ENCODE assay signal across 29 cellular contexts in genomic region chr6:155701342-155701741, GRCh38.
"Had no signal": no experiment of that assay in that cellular context is flagged by ENCODE, and none has a peak within 500 bp of the region (broad histone marks: within the 10 kb centered on the region; RNA-seq: fewer than 3 reads in every experiment).

No MANE protein-coding gene starts in this region.

- H3K4me3 Mint-ChIP-seq: activated CD4-positive, alpha-beta T cell treated with anti-CD3 and anti-CD28 coated beads, Interleukin-2, amount 10 ng/mL, durations not matched to agents 7 days and 5 days; activated CD8-positive, alpha-beta T cell treated with anti-CD3 and anti-CD28 coated beads for 36 hours; activated naive CD8-positive, alpha-beta T cell treated with anti-CD3 and anti-CD28 coated beads for 36 hours; activated naive CD8-positive, alpha-beta T cell treated with anti-CD3 and anti-CD28 coated beads, Interleukin-2, amount 50 U/mL, for 24 hours; activated T-cell treated with anti-CD3 and anti-CD28 coated beads, Interleukin-2, amount 50 U/mL, for 4 hours; activated T-helper 17 cell treated with anti-CD3 and anti-CD28 coated beads, Interleukin-2, amount 50 U/mL, for 72 hours had no signal

- H3K27me3 Mint-ChIP-seq: activated CD4-positive, alpha-beta T cell treated with anti-CD3 and anti-CD28 coated beads, Interleukin-2, amount 10 ng/mL, durations not matched to agents 7 days and 5 days; activated naive CD8-positive, alpha-beta T cell treated with anti-CD3 and anti-CD28 coated beads, Interleukin-2, amount 50 U/mL, for 24 hours had no signal

- H3K4me1 ChIP-seq: body of pancreas, colonic mucosa, esophagus muscularis mucosa, foreskin keratinocyte, gastrocnemius medialis had no signal

- H3K4me3 ChIP-seq: adrenal gland, body of pancreas, cardiac muscle cell, colonic mucosa, esophagus muscularis mucosa, gastrocnemius medialis, heart left ventricle had no signal

- H3K9me3 Mint-ChIP-seq: activated CD4-positive, alpha-beta T cell treated with anti-CD3 and anti-CD28 coated beads, Interleukin-2, amount 10 ng/mL, durations not matched to agents 7 days and 5 days; activated CD8-positive, alpha-beta T cell treated with anti-CD3 and anti-CD28 coated beads for 36 hours; activated naive CD8-positive, alpha-beta T cell treated with anti-CD3 and anti-CD28 coated beads for 36 hours; activated naive CD8-positive, alpha-beta T cell treated with anti-CD3 and anti-CD28 coated beads, Interleukin-2, amount 50 U/mL, for 24 hours; activated T-cell treated with anti-CD3 and anti-CD28 coated beads, Interleukin-2, amount 50 U/mL, for 4 hours; activated T-helper 17 cell treated with anti-CD3 and anti-CD28 coated beads, Interleukin-2, amount 50 U/mL, for 72 hours had no signal

- H3K27ac ChIP-seq: adrenal gland, body of pancreas, cardiac muscle cell, colonic mucosa, esophagus muscularis mucosa, foreskin keratinocyte, gastrocnemius medialis, heart left ventricle had no signal

- H3K36me3 ChIP-seq: adrenal gland, cardiac muscle cell, colonic mucosa, esophagus muscularis mucosa, gastrocnemius medialis, heart left ventricle had no signal

- H3K4me1 Mint-ChIP-seq: activated CD4-positive, alpha-beta T cell treated with anti-CD3 and anti-CD28 coated beads, Interleukin-2, amount 10 ng/mL, durations not matched to agents 7 days and 5 days; activated naive CD8-positive, alpha-beta T cell treated with anti-CD3 and anti-CD28 coated beads for 36 hours; activated naive CD8-positive, alpha-beta T cell treated with anti-CD3 and anti-CD28 coated beads, Interleukin-2, amount 50 U/mL, for 24 hours; activated T-helper 17 cell treated with anti-CD3 and anti-CD28 coated beads, Interleukin-2, amount 50 U/mL, for 72 hours had no signal

- ATAC-seq: activated CD8-positive, alpha-beta T cell treated with anti-CD3 and anti-CD28 coated beads for 36 hours; activated naive CD8-positive, alpha-beta T cell treated with anti-CD3 and anti-CD28 coated beads, Interleukin-2, amount 50 U/mL, for 24 hours; activated T-cell treated with anti-CD3 and anti-CD28 coated beads, Interleukin-2, amount 50 U/mL, for 4 hours; activated T-helper 17 cell treated with anti-CD3 and anti-CD28 coated beads, Interleukin-2, amount 50 U/mL, for 72 hours; body of pancreas; foreskin keratinocyte; gastrocnemius medialis; heart left ventricle had no signal

- DNase-seq: activated CD4-positive, alpha-beta T cell treated with anti-CD3 and anti-CD28 coated beads for 1 hour; activated CD4-positive, alpha-beta T cell treated with anti-CD3 and anti-CD28 coated beads for 4 hours; activated CD4-positive, alpha-beta T cell treated with anti-CD3 and anti-CD28 coated beads, Interleukin-2, amount 10 ng/mL, durations not matched to agents 7 days and 5 days; activated CD4-positive, alpha-beta T cell treated with anti-CD3 and anti-CD28 coated beads, Interleukin-2, amount 50 U/mL, for 4 hours; activated CD8-positive, alpha-beta memory T cell treated with anti-CD3 and anti-CD28 coated beads for 24 hours; activated CD8-positive, alpha-beta T cell treated with anti-CD3 and anti-CD28 coated beads for 36 hours; activated effector memory CD4-positive, alpha-beta T cell treated with Interleukin-2 at 50 U/mL for 16 hours; activated gamma-delta T cell treated with Interleukin-2 at 50 U/mL for 16 hours; activated naive CD4-positive, alpha-beta T cell treated with anti-CD3 and anti-CD28 coated beads, Interleukin-2, amount 50 U/mL, for 16 hours; activated naive CD4-positive, alpha-beta T cell treated with Interleukin-2 at 50 U/mL for 16 hours; activated naive CD8-positive, alpha-beta T cell treated with anti-CD3 and anti-CD28 coated beads for 36 hours; activated naive CD8-positive, alpha-beta T cell treated with anti-CD3 and anti-CD28 coated beads, Interleukin-2, amount 50 U/mL, for 24 hours; activated T-cell treated with anti-CD3 and anti-CD28 coated beads, Interleukin-2, amount 50 U/mL, for 4 hours; adrenal gland; amygdala; aorta; body of pancreas; central memory CD4-positive, alpha-beta T cell; cerebellar nuclear complex; colonic mucosa; effector CD8-positive, alpha-beta T cell; foreskin keratinocyte; gastrocnemius medialis; glutamatergic neuron; heart left ventricle; T-helper 2 cell had no signal

- H3K27me3 ChIP-seq: adrenal gland, body of pancreas, cardiac muscle cell, colonic mucosa, esophagus muscularis mucosa, foreskin keratinocyte, gastrocnemius medialis, heart left ventricle had no signal

- H3K27ac Mint-ChIP-seq: activated CD4-positive, alpha-beta T cell treated with anti-CD3 and anti-CD28 coated beads, Interleukin-2, amount 10 ng/mL, durations not matched to agents 7 days and 5 days; activated CD8-positive, alpha-beta T cell treated with anti-CD3 and anti-CD28 coated beads for 36 hours; activated naive CD8-positive, alpha-beta T cell treated with anti-CD3 and anti-CD28 coated beads for 36 hours; activated naive CD8-positive, alpha-beta T cell treated with anti-CD3 and anti-CD28 coated beads, Interleukin-2, amount 50 U/mL, for 24 hours; activated T-helper 17 cell treated with anti-CD3 and anti-CD28 coated beads, Interleukin-2, amount 50 U/mL, for 72 hours had no signal

- H3K36me3 Mint-ChIP-seq: activated naive CD8-positive, alpha-beta T cell treated with anti-CD3 and anti-CD28 coated beads for 36 hours had no signal
